26 cellular contexts compared by ENCODE assay signal in the genomic region with DNA sequence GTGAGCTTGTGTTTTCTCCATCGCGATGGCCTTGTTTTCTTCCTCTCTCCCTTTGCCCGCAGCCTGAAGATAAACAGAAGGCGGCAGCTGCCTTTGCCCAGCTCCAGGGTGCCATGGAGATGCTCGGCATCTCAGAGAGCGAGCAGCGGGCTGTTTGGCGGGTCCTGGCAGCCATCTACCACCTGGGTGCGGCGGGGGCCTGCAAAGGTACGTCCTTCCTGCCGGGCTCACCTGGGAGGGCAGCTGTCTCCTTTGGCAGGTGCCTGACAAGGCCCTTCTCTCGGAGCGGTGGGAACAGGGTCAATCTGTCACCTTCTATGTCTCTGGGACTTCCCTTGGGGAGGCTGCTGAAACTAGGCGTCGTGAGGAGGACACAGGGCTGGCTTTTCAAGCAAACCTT. TPM values are rescaled to one million over a fixed set of nuclear protein-coding genes. Genes with fewer than 3 reads are reported as not detected.
"Had no signal": no experiment of that assay in that cellular context is flagged by ENCODE, and none has a peak within 500 bp of the region (broad histone marks: within the 10 kb centered on the region; RNA-seq: fewer than 3 reads in every experiment).

No MANE protein-coding gene starts in this region.

- FAIRE-seq: endothelial cell of umbilical vein, kidney had no signal

- DNase-seq: activated CD4-positive, alpha-beta T cell treated with anti-CD3 and anti-CD28 coated beads for 48 hours; activated CD4-positive, alpha-beta T cell treated with anti-CD3 and anti-CD28 coated beads, Interleukin-2, amount 50 U/mL, for 48 hours; activated CD8-positive, alpha-beta memory T cell treated with anti-CD3 and anti-CD28 coated beads, Interleukin-2, amount 50 U/mL, for 4 hours; activated effector memory CD4-positive, alpha-beta T cell treated with anti-CD3 and anti-CD28 coated beads, Interleukin-2, amount 50 U/mL, for 16 hours; activated naive CD4-positive, alpha-beta T cell treated with anti-CD3 and anti-CD28 coated beads for 36 hours; activated naive CD8-positive, alpha-beta T cell treated with anti-CD3 and anti-CD28 coated beads for 36 hours; activated T-cell treated with anti-CD3 and anti-CD28 coated beads, Interleukin-2, amount 50 U/mL, for 1 hour; adrenal gland; body of pancreas; cortex of kidney; effector memory CD8-positive, alpha-beta T cell; head of caudate nucleus; hippocampal formation; kidney; left colon; mammary epithelial cell; right lobe of liver; stimulated activated CD4-positive, alpha-beta T cell treated with anti-CD3 and anti-CD28 coated beads, Interleukin-2, amount 100 ng/mL, for 48 hours; stimulated activated naive CD4-positive, alpha-beta T cell treated with Interleukin-2 at 50 U/mL for 16 hours; WERI-Rb-1 had no signal

- H3K9me3 Mint-ChIP-seq: activated naive CD4-positive, alpha-beta T cell treated with anti-CD3 and anti-CD28 coated beads for 36 hours; activated naive CD8-positive, alpha-beta T cell treated with anti-CD3 and anti-CD28 coated beads for 36 hours; activated T-helper 1 cell treated with anti-CD3 and anti-CD28 coated beads, Interleukin-12 subunit alpha, Interleukin-12 subunit beta, Interleukin-2, Interleukin-4 antibody, amounts not matched to agents 30 ng/mL and 10 ng/mL and 1 ng/mL, durations not matched to agents 14 hours and 24 hours and 36 hours; effector memory CD8-positive, alpha-beta T cell; nephron had no signal

- H3K27ac Mint-ChIP-seq: activated naive CD4-positive, alpha-beta T cell treated with anti-CD3 and anti-CD28 coated beads for 36 hours; activated naive CD8-positive, alpha-beta T cell treated with anti-CD3 and anti-CD28 coated beads for 36 hours; activated T-helper 1 cell treated with anti-CD3 and anti-CD28 coated beads, Interleukin-12 subunit alpha, Interleukin-12 subunit beta, Interleukin-2, Interleukin-4 antibody, amounts not matched to agents 30 ng/mL and 10 ng/mL and 1 ng/mL, durations not matched to agents 14 hours and 24 hours and 36 hours; effector memory CD8-positive, alpha-beta T cell; nephron had no signal

- H3K4me3 Mint-ChIP-seq: activated naive CD4-positive, alpha-beta T cell treated with anti-CD3 and anti-CD28 coated beads for 36 hours; activated naive CD8-positive, alpha-beta T cell treated with anti-CD3 and anti-CD28 coated beads for 36 hours; activated T-helper 1 cell treated with anti-CD3 and anti-CD28 coated beads, Interleukin-12 subunit alpha, Interleukin-12 subunit beta, Interleukin-2, Interleukin-4 antibody, amounts not matched to agents 30 ng/mL and 10 ng/mL and 1 ng/mL, durations not matched to agents 14 hours and 24 hours and 36 hours; effector memory CD8-positive, alpha-beta T cell; nephron had no signal

- H3K36me3 Mint-ChIP-seq: activated naive CD8-positive, alpha-beta T cell treated with anti-CD3 and anti-CD28 coated beads for 36 hours had no signal

- H3K4me1 Mint-ChIP-seq: activated naive CD8-positive, alpha-beta T cell treated with anti-CD3 and anti-CD28 coated beads for 36 hours had no signal

- ATAC-seq: activated CD4-positive, CD25-positive, alpha-beta regulatory T cell treated with anti-CD3 and anti-CD28 coated beads, Interleukin-2, amount 50 U/mL, for 24 hours; body of pancreas; effector memory CD8-positive, alpha-beta T cell; gastroesophageal sphincter; left colon; right lobe of liver had no signal

RNA-seq across cellular contexts. Expression of a gene that starts 55.9 kb away (rescaled TPM):
- total RNA-seq: endothelial cell of umbilical vein, osteocyte had no signal
